Comparison of ENCODE assay signal across 33 cellular contexts in genomic region chr5:56251918-56252553, GRCh38. TPM values are rescaled to one million over a fixed set of nuclear protein-coding genes. Genes with fewer than 3 reads are reported as not detected.
DNase-seq lines count a peak whose midpoint lies in the region; ATAC-seq, FAIRE-seq and TF ChIP-seq lines count a peak whose summit lies in the region.
"Had no signal": no experiment of that assay in that cellular context is flagged by ENCODE, and none has a peak within 500 bp of the region (broad histone marks: within the 10 kb centered on the region; RNA-seq: fewer than 3 reads in every experiment).

No MANE protein-coding gene starts in this region.

- H3K27me3 ChIP-seq in left ventricle myocardium inferior (ENCODE audit: low read depth) (no peaks in the 10 kb centered on the region), K562 (ENCODE audit: control insufficient read depth in 2 of 2, insufficient read depth in 2 of 2, low read length in 2 of 2) (no peaks in the 10 kb centered on the region), gastroesophageal sphincter (no peaks in the 10 kb centered on the region), testis (no peaks in the 10 kb centered on the region)
- H3K27me3 ChIP-seq: esophagus muscularis mucosa, spleen, thyroid gland, uterus had no signal

- H3K4me3 Mint-ChIP-seq in glutamatergic neuron (ENCODE audit: unreplicated experiment), result no peak overlapping the region
- H3K4me3 Mint-ChIP-seq: activated B cell treated with CpG ODN at 0.5 μM for 24 hours; activated CD8-positive, alpha-beta memory T cell treated with anti-CD3 and anti-CD28 coated beads, Interleukin-2, amount 10 ng/mL, durations not matched to agents 7 days and 5 days; activated T-cell treated with anti-CD3 and anti-CD28 coated beads, Interleukin-2, amount 50 U/mL, for 4 hours; CD4-positive, CD25-positive, alpha-beta regulatory T cell; neural crest cell; stimulated activated naive CD8-positive, alpha-beta T cell treated with anti-CD3 and anti-CD28 coated beads, Interleukin-15, amount 100 ng/mL, for 72 hours had no signal

- CTCF ChIA-PET in K562 (lab: Yijun Ruan, JAX; ENCODE audit: low intra/inter-chr PET ratio), result no interaction called here

- no peak for TF ChIP-seq CTCF in left ventricle myocardium inferior (IDR thresholded peaks at IDR 0.05; ENCODE audit: borderline replicate concordance)
- no peak for TF ChIP-seq CTCF in K562 (IDR thresholded peaks at IDR 0.05 in 2 of 3, conservative IDR thresholded peaks at IDR 0.05 in 1 of 3; ENCODE audit: insufficient read depth in 2 of 3, low read depth in 1 of 3, low read length in 3 of 3)
- TF ChIP-seq CTCF in gastroesophageal sphincter (IDR thresholded peaks at IDR 0.05), result no peak
- TF ChIP-seq CTCF in testis (IDR thresholded peaks at IDR 0.05), result no peak
- no peak for TF ChIP-seq CTCF in glutamatergic neuron (IDR thresholded peaks at IDR 0.05; ENCODE audit: partially characterized antibody, unreplicated experiment)

- peak; percentile 94 for TF ChIP-seq EP300 in K562 (IDR thresholded peaks at IDR 0.05; ENCODE audit: low read length)
- TF ChIP-seq EP300 in gastroesophageal sphincter (IDR thresholded peaks at IDR 0.05), result no peak

- H3K4me1 ChIP-seq in left ventricle myocardium inferior (peaks cover 30% of the 10 kb centered on the region), K562 (replicated peaks in 1 of 2; ENCODE audit: control insufficient read depth in 2 of 2, insufficient read depth in 2 of 2, low read length in 2 of 2) (peaks cover 2 to 30% of the 10 kb centered on the region in 2 experiments), gastroesophageal sphincter (no peaks in the 10 kb centered on the region), testis (no peaks in the 10 kb centered on the region)
- H3K4me1 ChIP-seq: A549, esophagus muscularis mucosa, uterus had no signal

- H3K36me3 ChIP-seq in left ventricle myocardium inferior (no peaks in the 10 kb centered on the region), K562 (ENCODE audit: control insufficient read depth, insufficient read depth, low read length) (no peaks in the 10 kb centered on the region), gastroesophageal sphincter (no peaks in the 10 kb centered on the region), testis (ENCODE audit: low read depth, missing control alignments) (no peaks in the 10 kb centered on the region)
- H3K36me3 ChIP-seq: esophagus muscularis mucosa, spleen, thyroid gland, uterus had no signal

- no peaks in the 10 kb centered on the region for H3K36me3 Mint-ChIP-seq in glutamatergic neuron (ENCODE audit: unreplicated experiment)
- H3K36me3 Mint-ChIP-seq: activated CD8-positive, alpha-beta memory T cell treated with anti-CD3 and anti-CD28 coated beads, Interleukin-2, amount 10 ng/mL, durations not matched to agents 7 days and 5 days; CD4-positive, CD25-positive, alpha-beta regulatory T cell had no signal

- BruUV-seq in K562 (replicated peaks; lab: Mats Ljungman, UMichigan), result no TSS peak

- H3K9me3 Mint-ChIP-seq in glutamatergic neuron (ENCODE audit: unreplicated experiment), result peaks cover 3% of the 10 kb centered on the region
- H3K9me3 Mint-ChIP-seq: CD4-positive, CD25-positive, alpha-beta regulatory T cell had no signal

- POLR2A ChIA-PET in K562 (lab: Yijun Ruan, JAX), result interaction anchor here (0.6 kb wide), 2 partner anchors 13 to 734 kb away, joined by 3 to 5 read pairs; no protein-coding TSS in a partner anchor

- TF ChIP-seq RAD21 in K562 (CRISPR knock-in tag; conservative IDR thresholded peaks at IDR 0.05 in 1 of 2, IDR thresholded peaks at IDR 0.05 in 1 of 2), result no peak

- no peaks in the 10 kb centered on the region for H3K79me2 ChIP-seq in K562 (ENCODE audit: control insufficient read depth, insufficient read depth, low read length)

- H3K4me2 ChIP-seq in K562 (ENCODE audit: insufficient read depth, low read length), result peak overlapping the region; percentile 30; the same call in 1 of the 2 replicates
- H3K4me2 ChIP-seq: A549 had no signal

- ATAC-seq in left ventricle myocardium superior, result peak; percentile 73
- ATAC-seq in K562, result peak; percentile 93
- peak; percentile 58 for ATAC-seq in gastroesophageal sphincter
- ATAC-seq in GM18498 (IDR thresholded peaks at IDR 0.05; ENCODE audit: unreplicated experiment), result no peak
- ATAC-seq: A549; activated CD8-positive, alpha-beta memory T cell treated with anti-CD3 and anti-CD28 coated beads, Interleukin-2, amount 10 ng/mL, durations not matched to agents 7 days and 5 days; activated T-cell treated with anti-CD3 and anti-CD28 coated beads, Interleukin-2, amount 50 U/mL, for 4 hours; Panc1; stimulated activated naive CD8-positive, alpha-beta T cell treated with anti-CD3 and anti-CD28 coated beads, Interleukin-15, amount 100 ng/mL, for 72 hours had no signal

- H3K9me3 ChIP-seq in left ventricle myocardium inferior (replicated peaks), result no peaks in the 10 kb centered on the region
- H3K9me3 ChIP-seq in K562 (replicated peaks; ENCODE audit: control insufficient read depth, insufficient read depth, low read depth, low read length), result peaks cover 3% of the 10 kb centered on the region; the same call in 1 of the 2 replicates
- H3K9me3 ChIP-seq in gastroesophageal sphincter, result no peaks in the 10 kb centered on the region
- no peaks in the 10 kb centered on the region for H3K9me3 ChIP-seq in testis
- H3K9me3 ChIP-seq: A549, esophagus muscularis mucosa, thyroid gland, uterus had no signal

- H3K27ac ChIP-seq in left ventricle myocardium inferior (replicated peaks), result no peak overlapping the region
- H3K27ac ChIP-seq in K562 (ENCODE audit: extremely low read depth, low read depth, low read length), result peak overlapping the region; percentile 80
- no peak overlapping the region for H3K27ac ChIP-seq in gastroesophageal sphincter
- H3K27ac ChIP-seq in testis, result no peak overlapping the region
- H3K27ac ChIP-seq: A549, esophagus muscularis mucosa, spleen, uterus had no signal

- H3K27me3 Mint-ChIP-seq in glutamatergic neuron (ENCODE audit: unreplicated experiment), result no peaks in the 10 kb centered on the region
- H3K27me3 Mint-ChIP-seq: stimulated activated naive CD8-positive, alpha-beta T cell treated with anti-CD3 and anti-CD28 coated beads, Interleukin-15, amount 100 ng/mL, for 72 hours had no signal

- DNase-seq in left ventricle myocardium superior (no peak), left ventricle myocardium inferior (no peak), K562 (ENCODE audit: extremely low read depth in 1 of 4, low spot score in 3 of 4) (peak; percentile 77 to 84 (median 82)), testis (no peak), NCI-H524 (lab: John Stamatoyannopoulos, UW) (no peak), glutamatergic neuron (no peak)
- DNase-seq: activated B cell treated with CpG ODN at 0.5 μM for 24 hours; activated CD8-positive, alpha-beta memory T cell treated with anti-CD3 and anti-CD28 coated beads, Interleukin-2, amount 10 ng/mL, durations not matched to agents 7 days and 5 days; activated gamma-delta T cell treated with Interleukin-2 at 50 U/mL for 16 hours; activated T-cell treated with anti-CD3 and anti-CD28 coated beads, Interleukin-2, amount 50 U/mL, for 4 hours; caudate nucleus; CD4-positive, CD25-positive, alpha-beta regulatory T cell; cortex of kidney; DND-41; GF-D8; mesenchymal stem cell; NCI-H1092 treated with DMSO at 0.1 percent for 48 hours; NCI-H187 treated with DMSO at 0.1 percent for 48 hours; NCI-H2171; NCI-H510A; SHP77 treated with DMSO at 0.1 percent for 48 hours; spleen; stimulated activated CD4-positive, alpha-beta T cell treated with anti-CD3 and anti-CD28 coated beads, Interleukin-2, amount 100 ng/mL, for 24 hours; stimulated activated naive CD8-positive, alpha-beta T cell treated with anti-CD3 and anti-CD28 coated beads, Interleukin-15, amount 100 ng/mL, for 72 hours; thyroid gland; uterus had no signal

- in situ Hi-C loops in K562 (cut with MboI), result no loop called here

- peak; percentile 83 for FAIRE-seq in K562 (lab: Jason Lieb, UNC)
- FAIRE-seq: A549, D721Med had no signal

- WGBS in K562 (ENCODE audit: insufficient coverage, low coverage, missing lambda C conversion rate), result 2% methylated on average over 4 of the region's 4 CpGs
- WGBS in gastroesophageal sphincter (ENCODE audit: low coverage in 1 of 2), 2 donors, result 80 to 88% methylated on average over 4 of the region's 4 CpGs
- WGBS in testis, 2 donors, result 84 to 90% methylated on average over 4 of the region's 4 CpGs

- H3K4me3 ChIP-seq in left ventricle myocardium inferior (no peak overlapping the region), K562 (no peak overlapping the region), gastroesophageal sphincter (no peak overlapping the region), testis (no peak overlapping the region)
- H3K4me3 ChIP-seq: A549, esophagus muscularis mucosa, spleen, thyroid gland, uterus had no signal

- no peak for TF ChIP-seq POLR2A in K562 (conservative IDR thresholded peaks at IDR 0.05)
- no peak for TF ChIP-seq POLR2A in gastroesophageal sphincter (IDR thresholded peaks at IDR 0.05)
- TF ChIP-seq POLR2A in testis (IDR thresholded peaks at IDR 0.05), result no peak

- H3K9ac ChIP-seq in K562 (ENCODE audit: insufficient read depth in 1 of 2, low read depth in 2 of 2, low read length in 2 of 2), result peak overlapping the region in 1 of 2 experiments; percentile 38; a peak in 2 of 4 replicates

- H4K20me1 ChIP-seq in K562 (replicated peaks; ENCODE audit: control insufficient read depth, insufficient read depth, low read length), result no peaks in the 10 kb centered on the region

- H2AFZ ChIP-seq in K562 (ENCODE audit: low read depth, low read length), result peak overlapping the region; percentile 84

- H3K9me1 ChIP-seq in K562 (ENCODE audit: control insufficient read depth, insufficient read depth, low read length), result no peaks in the 10 kb centered on the region

- no peak overlapping the region for H3K27ac Mint-ChIP-seq in glutamatergic neuron (ENCODE audit: unreplicated experiment)
- H3K27ac Mint-ChIP-seq: activated B cell treated with CpG ODN at 0.5 μM for 24 hours; activated CD8-positive, alpha-beta memory T cell treated with anti-CD3 and anti-CD28 coated beads, Interleukin-2, amount 10 ng/mL, durations not matched to agents 7 days and 5 days; CD4-positive, CD25-positive, alpha-beta regulatory T cell; stimulated activated naive CD8-positive, alpha-beta T cell treated with anti-CD3 and anti-CD28 coated beads, Interleukin-15, amount 100 ng/mL, for 72 hours had no signal

- H3K4me1 Mint-ChIP-seq in glutamatergic neuron (ENCODE audit: low read depth, unreplicated experiment), result no peaks in the 10 kb centered on the region
- H3K4me1 Mint-ChIP-seq: activated B cell treated with CpG ODN at 0.5 μM for 24 hours; activated CD8-positive, alpha-beta memory T cell treated with anti-CD3 and anti-CD28 coated beads, Interleukin-2, amount 10 ng/mL, durations not matched to agents 7 days and 5 days; stimulated activated naive CD8-positive, alpha-beta T cell treated with anti-CD3 and anti-CD28 coated beads, Interleukin-15, amount 100 ng/mL, for 72 hours had no signal

- intact Hi-C loops in left ventricle myocardium superior (cut with micrococcal nuclease) (no loop called here), left ventricle myocardium inferior (cut with micrococcal nuclease) (no loop called here), K562 (cut with micrococcal nuclease) (no loop called here), testis (cut with DNase I; ENCODE audit: low total_unique reads) (no loop called here)

RNA-seq across cellular contexts. Expression of gene ANKRD55, which starts 18.9 kb away (rescaled TPM):
- total RNA-seq in left ventricle myocardium superior (not detected), left ventricle myocardium inferior (0.27 TPM), K562 (2014; rRNA removed) (4.4 and 4.8 TPM in 2 replicates), K562 (2014; rRNA removed; fragmentation: Illumina TruSeq; extraction: Trizol) (3.2 and 3.5 TPM in 2 replicates), K562 (2015; rRNA removed; fragmentation: Illumina TruSeq; extraction: Trizol) (7.1 and 7.5 TPM in 2 replicates), K562 (2021) (3.4 and 3.6 TPM in 2 replicates), gastroesophageal sphincter (under 1 TPM in 1 of 4 donors, not detected in 3; 0.27 TPM), testis (1 to 10 TPM; 6.1 to 6.2 TPM), glutamatergic neuron (ENCODE audit: unreplicated experiment) (not detected)
- total RNA-seq in K562 (2011; cell fraction: chromatin; rRNA removed; ENCODE audit: low replicate concordance), result 2.5 and 3.5 TPM in 2 replicates
- 0.92 and 2.2 TPM in 2 replicates for total RNA-seq in K562 (2011; cell fraction: nucleolus; rRNA removed)
- total RNA-seq in K562 (2011; cell fraction: nucleoplasm; rRNA removed), result 1.6 and 2.2 TPM in 2 replicates
- polyA plus RNA-seq in K562 (2011; rRNA removed) (2.3 and 10.6 TPM in 2 replicates), K562 (2014; fragmentation: Illumina TruSeq; extraction: Trizol) (5.8 and 6.5 TPM in 2 replicates), K562 (2014; fragmentation: Nextera tagmentation; extraction: Ambion mirVana) (10 to 100 TPM in 1 of 2 experiments, 1 to 10 TPM in 1; 10.0 to 10.2 TPM), K562 (2014; rRNA removed) (4.6 TPM in 2 replicates), testis (ENCODE audit: insufficient read depth, low read depth, low replicate concordance) (28.1 TPM)
- polyA plus RNA-seq in K562 (2011; cell fraction: cytosol; rRNA removed), result 2.2 and 8.9 TPM in 2 replicates
- 1.2 and 6.2 TPM in 2 replicates for polyA plus RNA-seq in K562 (2011; cell fraction: nucleus; rRNA removed)
- 8.3 and 11.9 TPM in 2 replicates for polyA plus RNA-seq in K562 (2012)
- polyA minus RNA-seq in K562 (2011; rRNA and poly(A)+ RNA removed), result 2.0 and 11.6 TPM in 2 replicates
- polyA minus RNA-seq in K562 (2011; cell fraction: cytosol; rRNA and poly(A)+ RNA removed), result 4.0 TPM in 1 of 2 replicates, not detected in the other
- 1.2 and 3.1 TPM in 2 replicates for polyA minus RNA-seq in K562 (2011; cell fraction: nucleus; rRNA and poly(A)+ RNA removed)
- total RNA-seq: activated B cell treated with CpG ODN at 0.5 μM for 24 hours had no signal

Comparison
In these comparisons a context has a peak if more than half of its experiments do, and no peak if none do; other contexts are left out.
1. DNase-seq: peak in K562 (4 of 4); none in left ventricle myocardium superior (single experiment), left ventricle myocardium inferior (single experiment), testis (single experiment), NCI-H524 (0 of 2) and glutamatergic neuron (single experiment).